In the genomic region with DNA sequence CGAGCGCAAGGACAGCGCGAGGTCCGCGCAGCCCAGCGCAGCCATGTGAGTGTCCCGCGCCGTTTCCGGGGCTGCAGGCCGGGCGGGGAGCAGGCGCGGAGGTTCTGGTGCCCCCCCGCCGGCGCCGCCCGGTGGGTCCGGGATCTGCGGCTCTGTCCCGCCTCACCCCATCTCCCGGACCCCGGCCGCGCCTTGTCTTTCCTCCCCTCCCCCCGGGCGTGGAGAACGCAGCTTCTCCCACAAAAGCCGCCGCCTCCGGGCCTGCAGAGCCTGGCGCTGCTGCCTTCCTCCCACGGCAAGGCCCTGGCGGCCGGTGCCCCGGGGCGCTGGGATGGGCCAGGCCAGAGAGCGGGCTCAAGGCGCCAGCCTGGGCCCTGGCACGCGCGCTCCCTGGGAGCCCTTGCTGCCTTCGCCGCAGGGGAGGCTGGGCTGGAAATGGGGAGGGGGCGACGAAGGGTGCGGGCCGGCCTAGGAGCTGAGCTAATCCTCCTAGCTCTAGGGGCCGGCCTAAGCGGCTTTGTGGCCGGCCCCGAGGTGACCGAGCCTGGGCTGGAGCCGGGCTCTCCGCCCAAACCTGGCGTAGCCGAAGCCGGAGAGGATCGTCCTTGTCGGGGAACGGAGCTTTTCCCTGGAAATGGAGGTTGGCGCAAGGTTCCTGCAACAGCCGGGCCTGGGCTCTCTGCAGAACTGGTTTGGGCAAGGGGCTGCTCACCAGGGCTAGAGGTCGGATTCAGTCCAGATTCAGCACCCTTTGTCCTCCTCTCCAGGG, we compare ENCODE assay signal across 8 cellular contexts. TPM values are rescaled to one million over a fixed set of nuclear protein-coding genes. Genes with fewer than 3 reads are reported as not detected.
A peak's percentile ranks its signal among the peaks of the same experiment; 100 is the strongest.
DNase-seq lines count a peak whose midpoint lies in the region; ATAC-seq and TF ChIP-seq lines count a peak whose summit lies in the region.

No MANE protein-coding gene starts in this region.

- CTCF ChIA-PET in IMR-90 (lab: Yijun Ruan, JAX) = interaction anchor here (1.5 kb wide), 1 partner anchor 8 kb away, joined by 7 read pairs; no protein-coding TSS in a partner anchor

- peaks cover 20% of the 10 kb centered on the region for H3K4me1 Mint-ChIP-seq in activated T-cell treated with anti-CD3 and anti-CD28 coated beads, Interleukin-2, amount 50 U/mL, for 24 hours (ENCODE audit: low read depth)

- POLR2A ChIA-PET in IMR-90 (lab: Charles Lee; ENCODE audit: unreplicated experiment) = interaction anchor here (0.6 kb wide), 1 partner anchor 563 kb away, joined by 3 read pairs; no protein-coding TSS in a partner anchor

- peak overlapping the region; percentile 80 for H4K91ac ChIP-seq in IMR-90 (ENCODE audit: insufficient read depth, low read depth, low read length)

- H3K9me3 ChIP-seq in IMR-90 (ENCODE audit: control insufficient read depth, insufficient read depth, low read length) (no peaks in the 10 kb centered on the region), neutrophil (no peaks in the 10 kb centered on the region)

- peaks cover 29% of the 10 kb centered on the region for H3K27me3 Mint-ChIP-seq in activated T-cell treated with anti-CD3 and anti-CD28 coated beads, Interleukin-2, amount 50 U/mL, for 24 hours

- peaks cover 27 to 42% of the 10 kb centered on the region in 2 experiments; a peak in 3 of 4 replicates for H3K79me1 ChIP-seq in IMR-90 (ENCODE audit: low read depth in 1 of 2, low read length in 2 of 2)

- H3K9me3 Mint-ChIP-seq in activated T-cell treated with anti-CD3 and anti-CD28 coated beads, Interleukin-2, amount 50 U/mL, for 24 hours = no peaks in the 10 kb centered on the region

- H4K20me1 ChIP-seq in IMR-90 (ENCODE audit: insufficient read depth, low read length) = peaks cover 36% of the 10 kb centered on the region

- no peak overlapping the region; the same call in 2 of the 3 replicates for H2BK15ac ChIP-seq in IMR-90 (ENCODE audit: low read depth, low read length)

- H3K4me1 ChIP-seq in IMR-90 (ENCODE audit: control insufficient read depth, insufficient read depth, low read length) (peaks cover 15% of the 10 kb centered on the region), neutrophil (ENCODE audit: control insufficient read depth in 1 of 2, insufficient read depth in 1 of 2, low read depth in 1 of 2, low read length in 1 of 2) (peaks cover 43 to 53% of the 10 kb centered on the region in 2 experiments)

- no peak for TF ChIP-seq RAD21 in IMR-90 (IDR thresholded peaks at IDR 0.05; ENCODE audit: low read length)

- H2AFZ ChIP-seq in IMR-90 (replicated peaks; ENCODE audit: low read length, poor library complexity) = peak overlapping the region; percentile 74

- H3K9me1 ChIP-seq in IMR-90 (ENCODE audit: insufficient read depth, low read length) = peaks cover 20% of the 10 kb centered on the region

- H2AK5ac ChIP-seq in IMR-90 (ENCODE audit: low read depth, low read length) = peak overlapping the region; percentile 98

- H3K4ac ChIP-seq in IMR-90 (ENCODE audit: low read depth, low read length) = peak overlapping the region; percentile 96

- DNase-seq in GM06990 (ENCODE audit: extremely low read depth, insufficient read length) = no peak
- peak; percentile 32 for DNase-seq in IMR-90
- DNase-seq in activated T-cell treated with anti-CD3 and anti-CD28 coated beads, Interleukin-2, amount 50 U/mL, for 24 hours = peak; percentile 65
- DNase-seq in fibroblast of the aortic adventitia (ENCODE audit: low read depth) = no peak
- no peak for DNase-seq in NCI-H2171 (lab: John Stamatoyannopoulos, UW)

- H3K27me3 ChIP-seq in GM06990 (replicated peaks; ENCODE audit: control insufficient read depth, insufficient read depth, low read length) (no peaks in the 10 kb centered on the region), IMR-90 (ENCODE audit: control insufficient read depth, insufficient read depth, low read length) (no peaks in the 10 kb centered on the region), neutrophil (no peaks in the 10 kb centered on the region)

- peak overlapping the region; percentile 94 for H3K4me2 ChIP-seq in IMR-90 (ENCODE audit: low read depth, low read length)

- BruUV-seq in IMR-90 (replicated peaks; lab: Mats Ljungman, UMichigan) = no TSS peak

- TF ChIP-seq POLR2A in IMR-90 (IDR thresholded peaks at IDR 0.05; ENCODE audit: low read depth, low read length) = no peak

- H2BK5ac ChIP-seq in IMR-90 (ENCODE audit: low read depth, low read length, poor library complexity, severe bottlenecking) = peak overlapping the region; percentile 74

- H2BK120ac ChIP-seq in IMR-90 (ENCODE audit: low read depth, low read length) = peak overlapping the region; percentile 81; the same call in 1 of the 2 replicates

- in situ Hi-C loops in IMR-90 (cut with MboI; ENCODE audit: low sequenced_read_pairs) = loop anchor here (10.0 to 25.0 kb wide), 2 partner anchors 136 to 408 kb away; a partner anchor contains a TSS

- peak overlapping the region; percentile 96 for H3K14ac ChIP-seq in IMR-90 (replicated peaks; ENCODE audit: low read depth, low read length)

- H3K27ac Mint-ChIP-seq in activated T-cell treated with anti-CD3 and anti-CD28 coated beads, Interleukin-2, amount 50 U/mL, for 24 hours = no peak overlapping the region

- ATAC-seq in IMR-90 (ENCODE audit: low read depth) (peak; percentile 52), GM21367 (IDR thresholded peaks at IDR 0.05; ENCODE audit: unreplicated experiment) (no peak), GM21381 (IDR thresholded peaks at IDR 0.05; ENCODE audit: unreplicated experiment) (no peak)

- peak overlapping the region; percentile 71 for H3K4me3 Mint-ChIP-seq in activated T-cell treated with anti-CD3 and anti-CD28 coated beads, Interleukin-2, amount 50 U/mL, for 24 hours

- no peaks in the 10 kb centered on the region for H3K36me3 Mint-ChIP-seq in activated T-cell treated with anti-CD3 and anti-CD28 coated beads, Interleukin-2, amount 50 U/mL, for 24 hours (ENCODE audit: low read depth)

- H2AK9ac ChIP-seq in IMR-90 (replicated peaks; ENCODE audit: low read depth, low read length, poor library complexity) = peak overlapping the region; percentile 86

- H3K36me3 ChIP-seq in GM06990 (ENCODE audit: control insufficient read depth, insufficient read depth, low read length) (no peaks in the 10 kb centered on the region), IMR-90 (ENCODE audit: control insufficient read depth, insufficient read depth, low read length) (no peaks in the 10 kb centered on the region), neutrophil (no peaks in the 10 kb centered on the region)

- H4K5ac ChIP-seq in IMR-90 (ENCODE audit: low read depth, low read length) = peak overlapping the region; percentile 90

- H4K8ac ChIP-seq in IMR-90 (ENCODE audit: low read depth in 2 of 2, low read length in 2 of 2) = peak overlapping the region; percentile 74 to 85

- H2BK20ac ChIP-seq in IMR-90 (ENCODE audit: low read depth, low read length) = no peak overlapping the region

- H3K27ac ChIP-seq in IMR-90 (ENCODE audit: insufficient read depth, low read length) (peak overlapping the region; percentile 88), neutrophil (peak overlapping the region; percentile 94)

- intact Hi-C loops in IMR-90 (cut with micrococcal nuclease) = loop anchor here (10.0 kb wide), 1 partner anchor 276 kb away; a partner anchor contains a TSS

- H3K23ac ChIP-seq in IMR-90 (ENCODE audit: low read depth, low read length) = peak overlapping the region; percentile 98

- peak overlapping the region; percentile 93 for H3K9ac ChIP-seq in IMR-90 (ENCODE audit: low read depth, low read length)

- TF ChIP-seq CTCF in GM06990 (IDR thresholded peaks at IDR 0.05; ENCODE audit: insufficient read depth, low read length, poor library complexity, severe bottlenecking) (no peak), IMR-90 (conservative IDR thresholded peaks at IDR 0.05; ENCODE audit: low read depth, low read length) (0 out of 2 replicates have a peak, but pooled peaks have one; percentile 2), fibroblast of the aortic adventitia (IDR thresholded peaks at IDR 0.05; ENCODE audit: insufficient read depth, low read length) (no peak), neutrophil (IDR thresholded peaks at IDR 0.05) (no peak)

- peak overlapping the region; percentile 59 for H3K4me3 ChIP-seq in GM06990 (replicated peaks; ENCODE audit: low read depth, low read length)
- peak overlapping the region; percentile 85 for H3K4me3 ChIP-seq in IMR-90 (ENCODE audit: insufficient read depth, low read depth, low read length)
- peak overlapping the region; percentile 89 for H3K4me3 ChIP-seq in fibroblast of the aortic adventitia (ENCODE audit: low read depth, low read length)
- peak overlapping the region; percentile 87 to 96 for H3K4me3 ChIP-seq in neutrophil (ENCODE audit: low read depth in 1 of 2, low read length in 1 of 2)

- H3K18ac ChIP-seq in IMR-90 (ENCODE audit: low read depth, low read length) = peak overlapping the region; percentile 51

- peak overlapping the region; percentile 84 for H3K56ac ChIP-seq in IMR-90 (ENCODE audit: extremely low read depth, insufficient read depth, low read length)

- dilution Hi-C loops in IMR-90 (cut with HindIII; ENCODE audit: low sequenced_read_pairs, unreplicated experiment) = no loop called here

- WGBS in IMR-90 (ENCODE audit: extremely low coverage in 2 of 2, insufficient read length in 1 of 2), 2 experiments = 0% methylated on average over 18 of the region's 66 CpGs; no CpG with 5 or more reads in 1 of the 2 experiments

RNA-seq across cellular contexts. Expression of a gene that starts 0.4 kb away (rescaled TPM):
- total RNA-seq in IMR-90 (2012; rRNA removed) (9.5 and 15.8 TPM in 2 replicates), fibroblast of the aortic adventitia (ENCODE audit: low replicate concordance) (29.3 and 64.7 TPM in 2 replicates)
- 33.0 and 41.3 TPM in 2 replicates for polyA plus RNA-seq in IMR-90 (2012; rRNA removed)
- 26.4 and 33.2 TPM in 2 replicates for polyA plus RNA-seq in IMR-90 (2012; cell fraction: cytosol; rRNA removed)
- 96.6 and 172 TPM in 2 replicates for polyA plus RNA-seq in IMR-90 (2012; cell fraction: nucleus; rRNA removed; ENCODE audit: low replicate concordance)

RNA-seq across cellular contexts. Expression of a gene that starts 33.3 kb away (rescaled TPM):
- 22.8 and 26.4 TPM in 2 replicates for total RNA-seq in IMR-90 (2012; rRNA removed)
- polyA plus RNA-seq in IMR-90 (2012; rRNA removed) = 16.1 and 16.7 TPM in 2 replicates
- 5.6 and 8.3 TPM in 2 replicates for polyA plus RNA-seq in IMR-90 (2012; cell fraction: cytosol; rRNA removed)
- polyA plus RNA-seq in IMR-90 (2012; cell fraction: nucleus; rRNA removed; ENCODE audit: low replicate concordance) = 5.5 and 15.8 TPM in 2 replicates
- 22.1 and 34.3 TPM in 2 replicates for total RNA-seq in fibroblast of the aortic adventitia (ENCODE audit: low replicate concordance)

RNA-seq across cellular contexts. Expression of a gene that starts 45.7 kb away (rescaled TPM):
- not detected in 2 replicates for total RNA-seq in IMR-90 (2012; rRNA removed)
- not detected in 2 replicates for polyA plus RNA-seq in IMR-90 (2012; rRNA removed)
- polyA plus RNA-seq in IMR-90 (2012; cell fraction: cytosol; rRNA removed) = not detected in 2 replicates
- polyA plus RNA-seq in IMR-90 (2012; cell fraction: nucleus; rRNA removed; ENCODE audit: low replicate concordance) = not detected in 2 replicates
- not detected in 2 replicates for total RNA-seq in fibroblast of the aortic adventitia (ENCODE audit: low replicate concordance)

RNA-seq across cellular contexts. Expression of a gene that starts 48.1 kb away (rescaled TPM):
- total RNA-seq in IMR-90 (2012; rRNA removed) = 112 and 128 TPM in 2 replicates
- polyA plus RNA-seq in IMR-90 (2012; rRNA removed) = 123 and 124 TPM in 2 replicates
- 207 and 212 TPM in 2 replicates for polyA plus RNA-seq in IMR-90 (2012; cell fraction: cytosol; rRNA removed)
- polyA plus RNA-seq in IMR-90 (2012; cell fraction: nucleus; rRNA removed; ENCODE audit: low replicate concordance) = 94.6 and 127 TPM in 2 replicates
- total RNA-seq in fibroblast of the aortic adventitia (ENCODE audit: low replicate concordance) = 47.8 and 114 TPM in 2 replicates

Comparison
In these comparisons a context has a peak if more than half of its experiments do, and no peak if none do; other contexts are left out.
1. DNase-seq: peak in IMR-90 (single experiment) and activated T-cell treated with anti-CD3 and anti-CD28 coated beads, Interleukin-2, amount 50 U/mL, for 24 hours (single experiment); none in GM06990 (single experiment), fibroblast of the aortic adventitia (single experiment) and NCI-H2171 (single experiment).
2. Peak in every context shown above with its lines, with median percentiles within 50 percentile points of each other: H3K4me3 ChIP-seq.